34 cellular contexts compared by ENCODE assay signal in genomic region chr7:88851220-88851619, GRCh38. TPM values are rescaled to one million over a fixed set of nuclear protein-coding genes. Genes with fewer than 3 reads are reported as not detected.
"Had no signal": no experiment of that assay in that cellular context is flagged by ENCODE, and none has a peak within 500 bp of the region (broad histone marks: within the 10 kb centered on the region; RNA-seq: fewer than 3 reads in every experiment).

No MANE protein-coding gene starts in this region.

- H3K4me3 Mint-ChIP-seq: stimulated activated effector memory CD8-positive, alpha-beta T cell treated with anti-CD3 and anti-CD28 coated beads, Interleukin-12 subunit alpha, Interleukin-12 subunit beta, amount 100 ng/mL, for 72 hours; stimulated activated memory B cell treated with anti-CD40 and anti-IgM and Interleukin-4, amounts not matched to agents 10 μg/mL and 1 μg/mL and 100 μg/mL, for 72 hours; stimulated activated naive B cell treated with anti-CD40 and anti-IgM and Interleukin-4, amounts not matched to agents 10 μg/mL and 1 μg/mL and 100 μg/mL, for 72 hours; stimulated activated naive CD8-positive, alpha-beta T cell treated with anti-CD3 and anti-CD28 coated beads, Interleukin-15, amount 100 ng/mL, for 72 hours; stimulated activated naive CD8-positive, alpha-beta T cell treated with anti-CD3 and anti-CD28 coated beads, Interleukin-15, Interleukin-2, amounts not matched to agents 100 ng/mL and 50 ng/mL, for 24 hours; type B pancreatic cell had no signal

- ATAC-seq: stimulated activated effector memory CD8-positive, alpha-beta T cell treated with anti-CD3 and anti-CD28 coated beads, Interleukin-12 subunit alpha, Interleukin-12 subunit beta, amount 100 ng/mL, for 72 hours; stimulated activated memory B cell treated with anti-CD40 and anti-IgM and Interleukin-4, amounts not matched to agents 10 μg/mL and 1 μg/mL and 100 μg/mL, for 72 hours; stimulated activated naive B cell treated with anti-CD40 and anti-IgM and Interleukin-4, amounts not matched to agents 10 μg/mL and 1 μg/mL and 100 μg/mL, for 72 hours; stimulated activated naive CD8-positive, alpha-beta T cell treated with anti-CD3 and anti-CD28 coated beads, Interleukin-15, amount 100 ng/mL, for 72 hours; stimulated activated naive CD8-positive, alpha-beta T cell treated with anti-CD3 and anti-CD28 coated beads, Interleukin-15, Interleukin-2, amounts not matched to agents 100 U/mL and 50 U/mL, for 24 hours; upper lobe of right lung had no signal

- H3K36me3 Mint-ChIP-seq: stimulated activated effector memory CD8-positive, alpha-beta T cell treated with anti-CD3 and anti-CD28 coated beads, Interleukin-12 subunit alpha, Interleukin-12 subunit beta, amount 100 ng/mL, for 72 hours; stimulated activated memory B cell treated with anti-CD40 and anti-IgM and Interleukin-4, amounts not matched to agents 10 μg/mL and 1 μg/mL and 100 μg/mL, for 72 hours; stimulated activated naive B cell treated with anti-CD40 and anti-IgM and Interleukin-4, amounts not matched to agents 10 μg/mL and 1 μg/mL and 100 μg/mL, for 72 hours; type B pancreatic cell had no signal

- H3K4me3 ChIP-seq: stomach, suprapubic skin, testis, thoracic aorta, thyroid gland, tibial artery, tibial nerve, transverse colon, upper lobe of left lung, upper lobe of right lung, uterus, vagina had no signal

- H3K27me3 ChIP-seq: stomach, suprapubic skin, testis, thyroid gland, tibial artery, tibial nerve, transverse colon, upper lobe of left lung, upper lobe of right lung, uterus, vagina had no signal

- H3K9me3 Mint-ChIP-seq: stimulated activated naive CD8-positive, alpha-beta T cell treated with anti-CD3 and anti-CD28 coated beads, Interleukin-15, Interleukin-2, amounts not matched to agents 100 ng/mL and 50 ng/mL, for 24 hours; type B pancreatic cell had no signal

- H3K27me3 Mint-ChIP-seq: stimulated activated memory B cell treated with anti-CD40 and anti-IgM and Interleukin-4, amounts not matched to agents 10 μg/mL and 1 μg/mL and 100 μg/mL, for 72 hours; stimulated activated naive B cell treated with anti-CD40 and anti-IgM and Interleukin-4, amounts not matched to agents 10 μg/mL and 1 μg/mL and 100 μg/mL, for 72 hours; stimulated activated naive CD8-positive, alpha-beta T cell treated with anti-CD3 and anti-CD28 coated beads, Interleukin-15, amount 100 ng/mL, for 72 hours; stimulated activated naive CD8-positive, alpha-beta T cell treated with anti-CD3 and anti-CD28 coated beads, Interleukin-15, Interleukin-2, amounts not matched to agents 100 ng/mL and 50 ng/mL, for 24 hours; type B pancreatic cell had no signal

- H3K36me3 ChIP-seq: stomach, suprapubic skin, thoracic aorta, thyroid gland, tibial artery, tibial nerve, transverse colon, upper lobe of left lung, upper lobe of right lung, uterus, vagina had no signal

- FAIRE-seq: urothelium cell line had no signal

- H3K27ac ChIP-seq: stomach, suprapubic skin, testis, thoracic aorta, thyroid gland, tibial artery, tibial nerve, transverse colon, upper lobe of left lung, upper lobe of right lung, uterus, vagina had no signal

- H3K27ac Mint-ChIP-seq: stimulated activated effector memory CD8-positive, alpha-beta T cell treated with anti-CD3 and anti-CD28 coated beads, Interleukin-12 subunit alpha, Interleukin-12 subunit beta, amount 100 ng/mL, for 72 hours; stimulated activated memory B cell treated with anti-CD40 and anti-IgM and Interleukin-4, amounts not matched to agents 10 μg/mL and 1 μg/mL and 100 μg/mL, for 72 hours; stimulated activated naive B cell treated with anti-CD40 and anti-IgM and Interleukin-4, amounts not matched to agents 10 μg/mL and 1 μg/mL and 100 μg/mL, for 72 hours; stimulated activated naive CD8-positive, alpha-beta T cell treated with anti-CD3 and anti-CD28 coated beads, Interleukin-15, amount 100 ng/mL, for 72 hours; stimulated activated naive CD8-positive, alpha-beta T cell treated with anti-CD3 and anti-CD28 coated beads, Interleukin-15, Interleukin-2, amounts not matched to agents 100 ng/mL and 50 ng/mL, for 24 hours; type B pancreatic cell had no signal

- H3K9me3 ChIP-seq: testis, thoracic aorta, thyroid gland, tibial artery, transverse colon, upper lobe of left lung, upper lobe of right lung, uterus, vagina had no signal

- H3K4me1 ChIP-seq: stomach, suprapubic skin, testis, thyroid gland, tibial artery, tibial nerve, transverse colon, upper lobe of left lung, upper lobe of right lung, uterus, vagina had no signal

- H3K4me1 Mint-ChIP-seq: stimulated activated effector memory CD8-positive, alpha-beta T cell treated with anti-CD3 and anti-CD28 coated beads, Interleukin-12 subunit alpha, Interleukin-12 subunit beta, amount 100 ng/mL, for 72 hours; stimulated activated memory B cell treated with anti-CD40 and anti-IgM and Interleukin-4, amounts not matched to agents 10 μg/mL and 1 μg/mL and 100 μg/mL, for 72 hours; stimulated activated naive B cell treated with anti-CD40 and anti-IgM and Interleukin-4, amounts not matched to agents 10 μg/mL and 1 μg/mL and 100 μg/mL, for 72 hours; stimulated activated naive CD8-positive, alpha-beta T cell treated with anti-CD3 and anti-CD28 coated beads, Interleukin-15, amount 100 ng/mL, for 72 hours had no signal

- DNase-seq: stimulated activated CD4-positive, alpha-beta T cell treated with anti-CD3 and anti-CD28 coated beads, Interleukin-2, amount 100 ng/mL, for 48 hours; stimulated activated CD4-positive, alpha-beta T cell treated with anti-CD3 and anti-CD28 coated beads, Interleukin-4, amount 100 ng/mL, for 1 hour; stimulated activated CD4-positive, alpha-beta T cell treated with anti-CD3 and anti-CD28 coated beads, Interleukin-4, amount 100 ng/mL, for 24 hours; stimulated activated CD4-positive, alpha-beta T cell treated with anti-CD3 and anti-CD28 coated beads, Interleukin-4, amount 100 ng/mL, for 4 hours; stimulated activated CD8-positive, alpha-beta memory T cell treated with anti-CD3 and anti-CD28 coated beads, Interleukin-4, amount 100 ng/mL, for 48 hours; stimulated activated naive B cell treated with anti-CD40 and anti-IgM and Interleukin-4, amounts not matched to agents 10 μg/mL and 1 μg/mL and 100 μg/mL, for 72 hours; stimulated activated naive CD4-positive, alpha-beta T cell; stimulated activated naive CD4-positive, alpha-beta T cell treated with Interleukin-2 at 50 U/mL for 16 hours; stimulated activated naive CD8-positive, alpha-beta T cell treated with anti-CD3 and anti-CD28 coated beads, Interleukin-15, amount 100 ng/mL, for 72 hours; stimulated activated naive CD8-positive, alpha-beta T cell treated with anti-CD3 and anti-CD28 coated beads, Interleukin-15, Interleukin-2, amounts not matched to agents 100 U/mL and 50 U/mL, for 24 hours; stomach; substantia nigra; testis; thyroid gland; tibial artery; transverse colon; trophoblast cell; upper lobe of left lung; upper lobe of right lung; uterus had no signal

RNA-seq across cellular contexts. Expression of gene TEX47, which starts 55.7 kb away (rescaled TPM):
- total RNA-seq: stomach, subcutaneous adipose tissue, suprapubic skin, temporal lobe, thoracic aorta, tibial nerve, transverse colon, upper lobe of left lung, upper lobe of right lung, ureter, urinary bladder, uterus, vagina had no signal
- polyA plus RNA-seq: stomach, thymus, urinary bladder had no signal
